Comparison of ENCODE assay signal across 8 cellular contexts in the genomic region with DNA sequence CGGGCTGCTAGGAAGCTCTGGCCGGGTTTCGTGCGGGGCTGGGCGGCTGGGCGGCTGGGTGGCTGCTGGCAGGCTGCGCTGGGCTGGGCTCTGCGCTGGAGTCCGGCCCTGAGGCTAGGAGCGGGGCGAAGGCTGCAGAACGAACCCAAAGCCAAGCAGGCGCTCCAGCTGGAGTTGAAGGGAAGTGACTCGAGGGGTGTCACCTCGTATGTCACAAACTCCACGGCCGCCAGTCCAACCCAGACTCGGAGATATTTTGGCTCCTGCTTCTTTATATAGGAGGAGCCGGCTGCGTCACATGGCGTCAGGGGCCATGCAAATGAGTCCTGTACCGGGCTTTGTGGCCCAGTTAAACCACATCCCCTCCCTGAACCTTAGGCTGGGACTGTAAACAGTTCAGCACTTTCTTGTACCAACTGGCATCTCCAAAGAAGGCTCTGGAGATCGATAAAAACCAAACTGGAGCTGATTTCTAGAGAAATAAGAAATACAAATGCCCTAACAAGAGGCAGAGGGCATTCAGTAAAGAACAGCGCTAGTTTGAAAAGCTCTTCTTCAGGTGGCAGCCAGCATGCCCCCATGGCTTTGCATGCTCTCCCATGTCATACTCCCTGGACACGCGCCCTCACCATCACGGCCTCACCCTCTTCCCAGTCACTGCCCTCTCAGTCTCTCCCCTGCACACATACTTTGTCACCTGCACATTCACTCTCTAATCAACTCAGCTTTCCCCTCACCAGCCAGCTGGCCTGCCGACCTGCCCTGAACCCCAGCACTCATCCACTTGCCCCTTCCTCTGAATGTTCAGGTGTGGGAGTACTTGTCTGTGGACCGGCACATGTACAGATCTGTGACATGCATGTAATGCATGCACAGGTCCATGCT. TPM values are rescaled to one million over a fixed set of nuclear protein-coding genes. Genes with fewer than 3 reads are reported as not detected.
A peak's percentile ranks its signal among the peaks of the same experiment; 100 is the strongest.
DNase-seq lines count a peak whose midpoint lies in the region; ATAC-seq and TF ChIP-seq lines count a peak whose summit lies in the region.

No MANE protein-coding gene starts in this region.

- H3K27ac Mint-ChIP-seq in activated naive CD4-positive, alpha-beta T cell treated with anti-CD3 and anti-CD28 coated beads, Interleukin-2, amount 50 U/mL, for 72 hours: peak overlapping the region; percentile 84 to 95

- peak overlapping the region; percentile 86 for H3K4me2 ChIP-seq in SK-N-SH

- peak overlapping the region; percentile 14; the same call in 1 of the 2 replicates for H2AFZ ChIP-seq in SK-N-SH (ENCODE audit: low read depth)

- peaks cover 6 to 11% of the 10 kb centered on the region in 2 donors for H3K36me3 Mint-ChIP-seq in activated naive CD4-positive, alpha-beta T cell treated with anti-CD3 and anti-CD28 coated beads, Interleukin-2, amount 50 U/mL, for 72 hours

- 21% methylated on average over 9 of the region's 29 CpGs for WGBS in SK-N-SH (ENCODE audit: low lambda C conversion rate)
- 38 to 46% (median 46%) methylated on average over 29 of the region's 29 CpGs for WGBS in ovary, 3 donors
- 23 to 52% methylated on average over 7 to 15 of the region's 29 CpGs for WGBS in thyroid gland, 2 donors

- TF ChIP-seq EP300 in SK-N-SH (IDR thresholded peaks at IDR 0.05; ENCODE audit: borderline replicate concordance in 1 of 2, low read depth in 1 of 2, low read length in 1 of 2) (no peak), ovary (IDR thresholded peaks at IDR 0.05) (no peak)

- H3K9me3 ChIP-seq in SK-N-SH (no peaks in the 10 kb centered on the region), ovary (no peaks in the 10 kb centered on the region), thyroid gland (no peaks in the 10 kb centered on the region)

- no peak for TF ChIP-seq CTCF in SK-N-SH (IDR thresholded peaks at IDR 0.05)
- TF ChIP-seq CTCF in ovary (IDR thresholded peaks at IDR 0.05): peak in 1 of 3 donors; percentile 23
- peak in 1 of 6 experiments; percentile 17 for TF ChIP-seq CTCF in thyroid gland (IDR thresholded peaks at IDR 0.05)

- POLR2A ChIA-PET in SK-N-SH (lab: Yijun Ruan, JAX): interaction anchor here (0.8 to 2.5 kb wide), 4 partner anchors 25 to 89 kb away, joined by 3 to 13 read pairs (median 3); a partner anchor contains a TSS

- peak; percentile 92 for TF ChIP-seq POLR2A in ovary (IDR thresholded peaks at IDR 0.05)
- TF ChIP-seq POLR2A in thyroid gland (IDR thresholded peaks at IDR 0.05): peak; percentile 94 to 98

- H3K9me2 ChIP-seq in SK-N-SH: no peaks in the 10 kb centered on the region

- H4K20me1 ChIP-seq in SK-N-SH (ENCODE audit: insufficient read depth): no peaks in the 10 kb centered on the region

- ATAC-seq in GM19397 (IDR thresholded peaks at IDR 0.05; ENCODE audit: unreplicated experiment) (peak; percentile 68), HG03521 (IDR thresholded peaks at IDR 0.05; ENCODE audit: unreplicated experiment) (peak; percentile 68)
- ATAC-seq in activated naive CD4-positive, alpha-beta T cell treated with anti-CD3 and anti-CD28 coated beads, Interleukin-2, amount 50 U/mL, for 72 hours: peak; percentile 88 to 89

- H3K4me3 ChIP-seq in SK-N-SH (ENCODE audit: low read depth in 2 of 2, low read length in 1 of 2): peak overlapping the region; percentile 60 to 70
- H3K4me3 ChIP-seq in ovary: peak overlapping the region; percentile 50
- peak overlapping the region in 2 of 3 donors; percentile 59 to 91 for H3K4me3 ChIP-seq in thyroid gland (replicated peaks in 1 of 3)

- peak; percentile 42 for DNase-seq in COLO668 (lab: John Stamatoyannopoulos, UW; ENCODE audit: unreplicated experiment)
- peak; percentile 60 for DNase-seq in SK-N-SH
- DNase-seq in activated naive CD4-positive, alpha-beta T cell treated with anti-CD3 and anti-CD28 coated beads, Interleukin-2, amount 50 U/mL, for 72 hours (ENCODE audit: low spot score in 2 of 2): peak; percentile 80 to 87
- DNase-seq in head of caudate nucleus: peak; percentile 65 to 90 (median 82)
- peak; percentile 68 to 91 (median 76) for DNase-seq in ovary
- peak; percentile 85 to 89 for DNase-seq in thyroid gland

- no peaks in the 10 kb centered on the region for H3K36me3 ChIP-seq in SK-N-SH (replicated peaks in 1 of 2; ENCODE audit: control insufficient read depth in 1 of 2, insufficient read depth in 2 of 2, low read length in 1 of 2)
- H3K36me3 ChIP-seq in ovary: no peaks in the 10 kb centered on the region
- peaks cover 7 to 29% of the 10 kb centered on the region in 2 donors for H3K36me3 ChIP-seq in thyroid gland

- peaks cover 6 to 13% of the 10 kb centered on the region in 2 experiments; a peak in 2 of 4 replicates for H3K4me1 ChIP-seq in SK-N-SH (ENCODE audit: control insufficient read depth in 1 of 2, insufficient read depth in 2 of 2, low read depth in 1 of 2, low read length in 1 of 2)
- peaks cover 10% of the 10 kb centered on the region for H3K4me1 ChIP-seq in ovary (ENCODE audit: insufficient read depth)
- peaks cover 7 to 25% of the 10 kb centered on the region in 2 donors for H3K4me1 ChIP-seq in thyroid gland

- intact Hi-C loops in head of caudate nucleus (cut with DNase I): no loop called here
- intact Hi-C loops in ovary (cut with DNase I): loop anchor here in 3 of 4 donors (1.0 to 10.0 kb wide), 5 partner anchors 40 to 60 kb away; a partner anchor contains a TSS
- intact Hi-C loops in thyroid gland (cut with DNase I): loop anchor here (5.0 kb wide), 1 partner anchor 40 kb away; no protein-coding TSS in a partner anchor

- peak overlapping the region; percentile 72; the same call in 1 of the 2 replicates for H3K9ac ChIP-seq in SK-N-SH

- H3K9me3 Mint-ChIP-seq in activated naive CD4-positive, alpha-beta T cell treated with anti-CD3 and anti-CD28 coated beads, Interleukin-2, amount 50 U/mL, for 72 hours: no peaks in the 10 kb centered on the region

- no peaks in the 10 kb centered on the region for H3F3A ChIP-seq in SK-N-SH (replicated peaks; ENCODE audit: insufficient read depth)

- CTCF ChIA-PET in SK-N-SH (lab: Yijun Ruan, JAX): interaction anchor here (0.6 to 2.9 kb wide), 19 partner anchors 10 to 692 kb away, joined by 3 to 14 read pairs (median 3); a partner anchor contains a TSS

- H3K79me2 ChIP-seq in SK-N-SH (ENCODE audit: insufficient read depth): no peaks in the 10 kb centered on the region; the same call in 1 of the 2 replicates

- TF ChIP-seq RAD21 in SK-N-SH (IDR thresholded peaks at IDR 0.05; ENCODE audit: low read length): no peak

- H3K27me3 ChIP-seq in SK-N-SH (ENCODE audit: insufficient read depth): peaks cover 27% of the 10 kb centered on the region; the same call in 1 of the 2 replicates
- no peaks in the 10 kb centered on the region for H3K27me3 ChIP-seq in ovary
- H3K27me3 ChIP-seq in thyroid gland: no peaks in the 10 kb centered on the region

- H3K27ac ChIP-seq in SK-N-SH (ENCODE audit: low read depth in 2 of 2, low read length in 1 of 2) (peak overlapping the region; percentile 65 to 74), ovary (peak overlapping the region; percentile 83 to 96), thyroid gland (peak overlapping the region; percentile 99)

TF ChIP-seq in SK-N-SH, 30 proteins besides CTCF, POLR2A, EP300 and RAD21 (continues in another document):
- no peak for TF ChIP-seq FOXM1 (IDR thresholded peaks at IDR 0.05; ENCODE audit: low read depth)
- no peak for TF ChIP-seq RCOR1 (IDR thresholded peaks at IDR 0.05; ENCODE audit: low read length)
- TF ChIP-seq EZH2phosphoT487 (IDR thresholded peaks at IDR 0.05; ENCODE audit: borderline replicate concordance, low read depth): no peak
- TF ChIP-seq YY1 (IDR thresholded peaks at IDR 0.05; ENCODE audit: low read depth): no peak
- no peak for TF ChIP-seq GABPA (IDR thresholded peaks at IDR 0.05; ENCODE audit: low read depth)
- TF ChIP-seq POLR2AphosphoS5 (IDR thresholded peaks at IDR 0.05; ENCODE audit: low read depth, low read length): peak; percentile 55
- TF ChIP-seq TAF1 (IDR thresholded peaks at IDR 0.05; ENCODE audit: borderline replicate concordance, low read depth, low read length): no peak
- TF ChIP-seq, protein P1, sequence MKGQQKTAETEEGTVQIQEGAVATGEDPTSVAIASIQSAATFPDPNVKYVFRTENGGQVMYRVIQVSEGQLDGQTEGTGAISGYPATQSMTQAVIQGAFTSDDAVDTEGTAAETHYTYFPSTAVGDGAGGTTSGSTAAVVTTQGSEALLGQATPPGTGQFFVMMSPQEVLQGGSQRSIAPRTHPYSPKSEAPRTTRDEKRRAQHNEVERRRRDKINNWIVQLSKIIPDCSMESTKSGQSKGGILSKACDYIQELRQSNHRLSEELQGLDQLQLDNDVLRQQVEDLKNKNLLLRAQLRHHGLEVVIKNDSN (IDR thresholded peaks at IDR 0.05; ENCODE audit: borderline replicate concordance, low read depth): peak; percentile 26; the same call in 1 of the 2 replicates
- no peak for TF ChIP-seq MEF2A (IDR thresholded peaks at IDR 0.05; ENCODE audit: borderline replicate concordance, low read depth)
- TF ChIP-seq, protein P2, sequence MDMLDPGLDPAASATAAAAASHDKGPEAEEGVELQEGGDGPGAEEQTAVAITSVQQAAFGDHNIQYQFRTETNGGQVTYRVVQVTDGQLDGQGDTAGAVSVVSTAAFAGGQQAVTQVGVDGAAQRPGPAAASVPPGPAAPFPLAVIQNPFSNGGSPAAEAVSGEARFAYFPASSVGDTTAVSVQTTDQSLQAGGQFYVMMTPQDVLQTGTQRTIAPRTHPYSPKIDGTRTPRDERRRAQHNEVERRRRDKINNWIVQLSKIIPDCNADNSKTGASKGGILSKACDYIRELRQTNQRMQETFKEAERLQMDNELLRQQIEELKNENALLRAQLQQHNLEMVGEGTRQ (IDR thresholded peaks at IDR 0.05; ENCODE audit: borderline replicate concordance, low read depth, low read length): no peak
- TF ChIP-seq TEAD4 (IDR thresholded peaks at IDR 0.05; ENCODE audit: borderline replicate concordance, insufficient read depth): no peak
- TF ChIP-seq ELF1 (IDR thresholded peaks at IDR 0.05): no peak
- TF ChIP-seq, protein P3, sequence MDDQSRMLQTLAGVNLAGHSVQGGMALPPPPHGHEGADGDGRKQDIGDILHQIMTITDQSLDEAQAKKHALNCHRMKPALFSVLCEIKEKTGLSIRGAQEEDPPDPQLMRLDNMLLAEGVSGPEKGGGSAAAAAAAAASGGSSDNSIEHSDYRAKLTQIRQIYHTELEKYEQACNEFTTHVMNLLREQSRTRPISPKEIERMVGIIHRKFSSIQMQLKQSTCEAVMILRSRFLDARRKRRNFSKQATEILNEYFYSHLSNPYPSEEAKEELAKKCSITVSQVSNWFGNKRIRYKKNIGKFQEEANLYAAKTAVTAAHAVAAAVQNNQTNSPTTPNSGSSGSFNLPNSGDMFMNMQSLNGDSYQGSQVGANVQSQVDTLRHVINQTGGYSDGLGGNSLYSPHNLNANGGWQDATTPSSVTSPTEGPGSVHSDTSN (IDR thresholded peaks at IDR 0.05): no peak
- TF ChIP-seq JUND (IDR thresholded peaks at IDR 0.05): no peak

RNA-seq across cellular contexts. Expression of a gene that starts 58.5 kb away (rescaled TPM):
- polyA plus RNA-seq in SK-N-SH (2012; rRNA removed) (9.2 and 10.4 TPM in 2 replicates), ovary (100 to 1,000 TPM; 221 to 241 TPM)
- 8.4 and 9.8 TPM in 2 replicates for polyA plus RNA-seq in SK-N-SH (2012; cell fraction: cytosol; rRNA removed)
- 14.6 and 18.5 TPM in 2 replicates for polyA plus RNA-seq in SK-N-SH (2012; cell fraction: nucleus; rRNA removed)
- total RNA-seq in activated naive CD4-positive, alpha-beta T cell treated with anti-CD3 and anti-CD28 coated beads, Interleukin-2, amount 50 U/mL, for 72 hours: 10 to 100 TPM; 41.1 to 80.3 TPM
- total RNA-seq in ovary (100 to 1,000 TPM in 6 of 7 donors, 10 to 100 TPM in 1; 91.5 to 645 (median 365) TPM), thyroid gland (100 to 1,000 TPM; 268 to 504 (median 383) TPM)

Comparison
In these comparisons a context has a peak if more than half of its experiments do, and no peak if none do; other contexts are left out.
1. Peak in every context shown above with its lines: DNase-seq, ATAC-seq, H3K4me3 ChIP-seq and H3K27ac ChIP-seq.